ENCODE assay signal across 1 cellular context in genomic region chr2:16179701-16180402, GRCh38.
TF ChIP-seq lines count a peak whose summit lies in the region.

No MANE protein-coding gene starts in this region.

TF ChIP-seq in H1, 55 proteins besides CTCF, POLR2A, EP300 and RAD21:
- TF ChIP-seq RXRA (IDR thresholded peaks at IDR 0.05; ENCODE audit: insufficient read depth, low read depth, low read length), result no peak
- TF ChIP-seq RBBP5 (IDR thresholded peaks at IDR 0.05; ENCODE audit: borderline replicate concordance, low read depth, low read length), result no peak
- no peak for TF ChIP-seq RNF2 (IDR thresholded peaks at IDR 0.05; ENCODE audit: borderline replicate concordance, low read depth, low read length, missing control alignments, poor library complexity, severe bottlenecking)
- TF ChIP-seq SP2 (IDR thresholded peaks at IDR 0.05; ENCODE audit: low read length), result no peak
- TF ChIP-seq USF2 (IDR thresholded peaks at IDR 0.05; ENCODE audit: low read length), result no peak
- TF ChIP-seq CBX5 (IDR thresholded peaks at IDR 0.05; ENCODE audit: low read depth, low read length), result no peak
